ENCODE assay signal across 9 cellular contexts in genomic region chr21:41121785-41122415, GRCh38. TPM values are rescaled to one million over a fixed set of nuclear protein-coding genes. Genes with fewer than 3 reads are reported as not detected.
DNase-seq lines count a peak whose midpoint lies in the region; ATAC-seq, FAIRE-seq and TF ChIP-seq lines count a peak whose summit lies in the region.
"Had no signal": no experiment of that assay in that cellular context is flagged by ENCODE, and none has a peak within 500 bp of the region (broad histone marks: within the 10 kb centered on the region; RNA-seq: fewer than 3 reads in every experiment).

No MANE protein-coding gene starts in this region.

- H3K36me3 ChIP-seq in A673 (ENCODE audit: insufficient read depth, low read length, poor library complexity, severe bottlenecking), result no peaks in the 10 kb centered on the region
- H3K36me3 ChIP-seq in lung (ENCODE audit: control insufficient read depth in 2 of 2, insufficient read depth in 2 of 2, low read length in 2 of 2), result no peaks in the 10 kb centered on the region
- no peaks in the 10 kb centered on the region for H3K36me3 ChIP-seq in effector memory CD4-positive, alpha-beta T cell (ENCODE audit: control insufficient read depth, insufficient read depth, low read length)

- BruUV-seq in A673 (replicated peaks; lab: Mats Ljungman, UMichigan), result no TSS peak

- no peak for TF ChIP-seq POLR2A in GM12892 (IDR thresholded peaks at IDR 0.05; ENCODE audit: low read depth, low read length)

- ATAC-seq in lung (ENCODE audit: insufficient read depth, low FRiP score), result peak; percentile 84

- H3K9me3 ChIP-seq in A673 (ENCODE audit: low read depth, low read length, poor library complexity, severe bottlenecking) (no peaks in the 10 kb centered on the region), lung (ENCODE audit: control insufficient read depth in 2 of 2, insufficient read depth in 1 of 2, low read length in 1 of 2) (peaks cover 0 to under 1% of the 10 kb centered on the region in 2 donors)
- no peaks in the 10 kb centered on the region for H3K9me3 ChIP-seq in effector memory CD4-positive, alpha-beta T cell (ENCODE audit: control insufficient read depth, low read length)

- POLR2A ChIA-PET in A673 (lab: Charles Lee; ENCODE audit: low non-redundant PET), result no interaction called here

- DNase-seq in A673 (ENCODE audit: low spot score), result peak; percentile 69
- DNase-seq in GM12892 (ENCODE audit: insufficient read length), result no peak
- DNase-seq in NCI-H2029 (lab: John Stamatoyannopoulos, UW), result peak; percentile 84
- DNase-seq in dermis microvascular lymphatic vessel endothelial cell (ENCODE audit: low read depth in 2 of 2), result peak; percentile 78 to 83
- peak; percentile 83 for DNase-seq in lung (ENCODE audit: low spot score)
- DNase-seq in stimulated activated CD8-positive, alpha-beta memory T cell treated with anti-CD3 and anti-CD28 coated beads, Interleukin-15, amount 100 ng/mL, for 24 hours (ENCODE audit: low read depth), result peak; percentile 37
- DNase-seq in effector memory CD4-positive, alpha-beta T cell, result no peak

- peak; percentile 9 for FAIRE-seq in GM12892 (lab: Jason Lieb, UNC)

- H3K4me3 ChIP-seq in A673 (ENCODE audit: low read depth, low read length, poor library complexity, severe bottlenecking) (no peak overlapping the region), lung (no peak overlapping the region)
- H3K4me3 ChIP-seq in effector memory CD4-positive, alpha-beta T cell (ENCODE audit: insufficient read depth, low read depth, low read length, poor library complexity, severe bottlenecking), result no peak overlapping the region

- TF ChIP-seq CTCF in A673 (conservative IDR thresholded peaks at IDR 0.05; ENCODE audit: low read depth, low read length) (peak; percentile 82), VCaP (conservative IDR thresholded peaks at IDR 0.05) (peak; percentile 99), lung (IDR thresholded peaks at IDR 0.05; ENCODE audit: control extremely low read depth, extremely low read depth) (peak; percentile 73)

- H3K27ac ChIP-seq in A673 (ENCODE audit: low read depth, low read length, poor library complexity, severe bottlenecking), result no peak overlapping the region
- no peak overlapping the region for H3K27ac ChIP-seq in VCaP
- no peak overlapping the region for H3K27ac ChIP-seq in lung (ENCODE audit: low read depth in 1 of 2, low read length in 1 of 2)
- no peak overlapping the region for H3K27ac ChIP-seq in effector memory CD4-positive, alpha-beta T cell (ENCODE audit: insufficient read depth, low read length, poor library complexity, severe bottlenecking)
- H3K27ac ChIP-seq: epithelial cell of prostate had no signal

- CTCF ChIA-PET in A673 (lab: Charles Lee), result no interaction called here

- WGBS in lung, 2 donors, result 41% methylated on average over 19 of the region's 19 CpGs

- intact Hi-C loops in A673 (cut with micrococcal nuclease; ENCODE audit: unreplicated experiment), result no loop called here

- H3K4me1 ChIP-seq in A673 (ENCODE audit: insufficient read depth, low read length, poor library complexity, severe bottlenecking), result no peaks in the 10 kb centered on the region
- H3K4me1 ChIP-seq in lung (ENCODE audit: control insufficient read depth in 2 of 2, insufficient read depth in 2 of 2, low read length in 2 of 2), result peaks cover 0 to 1% of the 10 kb centered on the region in 2 donors
- H3K4me1 ChIP-seq in effector memory CD4-positive, alpha-beta T cell (ENCODE audit: control insufficient read depth, insufficient read depth, low read length, poor library complexity, severe bottlenecking), result no peaks in the 10 kb centered on the region

- H3K27me3 ChIP-seq in A673 (replicated peaks; ENCODE audit: insufficient read depth, low read depth, low read length, poor library complexity), result no peaks in the 10 kb centered on the region
- no peaks in the 10 kb centered on the region for H3K27me3 ChIP-seq in lung (ENCODE audit: control insufficient read depth, insufficient read depth)
- H3K27me3 ChIP-seq in effector memory CD4-positive, alpha-beta T cell (replicated peaks; ENCODE audit: control insufficient read depth, insufficient read depth, low read length, poor library complexity, severe bottlenecking), result no peaks in the 10 kb centered on the region

RNA-seq across cellular contexts. Expression of gene BACE2, which starts 46.1 kb away (rescaled TPM):
- 6.9 and 8.0 TPM in 2 replicates for total RNA-seq in A673 (2021)
- polyA plus RNA-seq in GM12892 (2012; ENCODE audit: missing spikeins), result 1.7 TPM
- total RNA-seq in dermis microvascular lymphatic vessel endothelial cell, result 196 and 425 TPM in 2 replicates
- total RNA-seq in lung, result 10 to 100 TPM; 36.0 to 49.9 TPM
- polyA plus RNA-seq in lung, result 10 to 100 TPM in 1 of 2 donors, 1 to 10 TPM in 1; 9.3 to 31.6 TPM

Comparison
In these comparisons a context has a peak if more than half of its experiments do, and no peak if none do; other contexts are left out.
1. DNase-seq: peak in A673 (single experiment), NCI-H2029 (single experiment), dermis microvascular lymphatic vessel endothelial cell (2 of 2), lung (single experiment) and stimulated activated CD8-positive, alpha-beta memory T cell treated with anti-CD3 and anti-CD28 coated beads, Interleukin-15, amount 100 ng/mL, for 24 hours (single experiment); none in GM12892 (single experiment) and effector memory CD4-positive, alpha-beta T cell (0 of 3).
2. Peak in every context shown above with its lines, with median percentiles within 50 percentile points of each other: CTCF ChIP-seq.